Comparison of ENCODE assay signal across 7 cellular contexts in the genomic region with DNA sequence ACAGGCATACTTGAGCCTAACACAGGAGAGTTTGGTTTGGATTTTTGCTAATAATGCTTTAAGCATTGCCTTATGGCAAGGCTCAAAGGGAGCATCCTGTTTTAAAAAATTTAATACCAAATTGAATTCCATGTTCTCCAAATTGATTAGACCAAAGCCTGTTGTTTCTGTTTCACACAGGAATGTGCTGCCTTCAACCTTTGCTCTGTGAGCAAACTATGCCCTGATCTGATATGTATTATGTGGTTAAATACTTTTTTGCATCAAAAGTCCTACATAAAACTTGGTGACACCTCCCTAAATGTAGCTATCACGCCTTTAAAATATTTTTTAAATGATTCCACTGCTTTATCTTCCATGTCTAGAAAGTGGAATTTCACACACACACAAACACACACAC.
"Had no signal": no experiment of that assay in that cellular context is flagged by ENCODE, and none has a peak within 500 bp of the region (broad histone marks: within the 10 kb centered on the region; RNA-seq: fewer than 3 reads in every experiment).

No MANE protein-coding gene starts in this region.

- DNase-seq: H7, HFFc6, KBM-7 had no signal

- H3K36me3 ChIP-seq: HAP-1 had no signal

- ATAC-seq: GM23338, HCT116 had no signal

- H3K4me2 ChIP-seq: GM23338 had no signal

- H3K9me3 ChIP-seq: HAP-1 had no signal

- FAIRE-seq: HTR-8/SVneo had no signal

- H3K4me1 ChIP-seq: HAP-1 had no signal

- H3K4me3 ChIP-seq: GM23338, HAP-1 had no signal

- H2AFZ ChIP-seq: GM23338 had no signal
